In genomic region chr15:39075756-39076341, GRCh38 we compare ENCODE assay signal across 1 cellular context.
TF ChIP-seq lines count a peak whose summit lies in the region.

No MANE protein-coding gene starts in this region.

TF ChIP-seq in GM23338, 12 proteins besides CTCF, POLR2A, EP300 and RAD21 (continued from another document):
- no peak for TF ChIP-seq REST (IDR thresholded peaks at IDR 0.05; ENCODE audit: unreplicated experiment)
- no peak for TF ChIP-seq POLR2AphosphoS5 (IDR thresholded peaks at IDR 0.05; ENCODE audit: low read depth)
- no peak for TF ChIP-seq EZH2phosphoT487 (IDR thresholded peaks at IDR 0.05; ENCODE audit: unreplicated experiment)
- TF ChIP-seq NANOG (IDR thresholded peaks at IDR 0.05; ENCODE audit: borderline replicate concordance) = no peak
- no peak for TF ChIP-seq ETS1 (IDR thresholded peaks at IDR 0.05)
- TF ChIP-seq ZNF331 (CRISPR knock-in tag; IDR thresholded peaks at IDR 0.05; ENCODE audit: low read depth) = no peak
- TF ChIP-seq JUNB (IDR thresholded peaks at IDR 0.05; ENCODE audit: unreplicated experiment) = no peak
- TF ChIP-seq STAT1 (IDR thresholded peaks at IDR 0.05; ENCODE audit: unreplicated experiment) = no peak
